ENCODE assay signal across 24 cellular contexts in genomic region chr3:119575507-119575906, GRCh38. TPM values are rescaled to one million over a fixed set of nuclear protein-coding genes. Genes with fewer than 3 reads are reported as not detected.
DNase-seq lines count a peak whose midpoint lies in the region; ATAC-seq, FAIRE-seq and TF ChIP-seq lines count a peak whose summit lies in the region.
"Had no signal": no experiment of that assay in that cellular context is flagged by ENCODE, and none has a peak within 500 bp of the region (broad histone marks: within the 10 kb centered on the region; RNA-seq: fewer than 3 reads in every experiment).

No MANE protein-coding gene starts in this region.

- TF ChIP-seq CTCF in breast epithelium (IDR thresholded peaks at IDR 0.05) (no peak), LNCaP clone FGC (IDR thresholded peaks at IDR 0.05; ENCODE audit: control insufficient read depth, extremely low read depth, insufficient read depth) (no peak), keratinocyte (optimal IDR thresholded peaks at IDR 0.05 in 1 of 3, IDR thresholded peaks at IDR 0.05 in 1 of 3, conservative IDR thresholded peaks at IDR 0.05 in 1 of 3; ENCODE audit: extremely low read depth in 1 of 3, insufficient read depth in 2 of 3, low read length in 3 of 3) (no peak)

- in situ Hi-C loops in T47D (cut with HindIII; ENCODE audit: low pct_unique_long_range_greater_than_20kb, low sequenced_read_pairs): no loop called here

- H3K9ac ChIP-seq in keratinocyte (ENCODE audit: control insufficient read depth, extremely low read depth, insufficient read depth, low read length): no peak overlapping the region
- H3K9ac ChIP-seq: BLaER1 treated with 17β-estradiol and CSF1 and Interleukin-3, amounts not matched to agents 10 nM and 100 nM had no signal

- H3K9me1 ChIP-seq in keratinocyte (ENCODE audit: control insufficient read depth, extremely low read depth, insufficient read depth, low read length): no peaks in the 10 kb centered on the region

- no peak for TF ChIP-seq POLR2A in breast epithelium (IDR thresholded peaks at IDR 0.05)

- intact Hi-C loops in breast epithelium (cut with DNase I; ENCODE audit: low total_unique reads): no loop called here

- H3K36me3 ChIP-seq in breast epithelium (no peaks in the 10 kb centered on the region), keratinocyte (ENCODE audit: control insufficient read depth in 2 of 2, extremely low read depth in 1 of 2, insufficient read depth in 2 of 2, low read length in 2 of 2) (no peaks in the 10 kb centered on the region)
- H3K36me3 ChIP-seq: BE2C; BLaER1 treated with 17β-estradiol and CSF1 and Interleukin-3, amounts not matched to agents 10 nM and 100 nM; HAP-1 had no signal

- peak; percentile 29 for FAIRE-seq in keratinocyte (lab: Jason Lieb, UNC)
- FAIRE-seq: A549, D721Med, GM12878, H54 had no signal

- dilution Hi-C loops in keratinocyte (cut with MboI; ENCODE audit: extremely low pct_ligation_motif_present, low sequenced_read_pairs): no loop called here

- H3K79me2 ChIP-seq in keratinocyte (ENCODE audit: control insufficient read depth, insufficient read depth, low read length): no peaks in the 10 kb centered on the region

- H3K4me2 ChIP-seq in keratinocyte (ENCODE audit: control insufficient read depth, extremely low read depth, insufficient read depth, low read depth, low read length): no peak overlapping the region
- H3K4me2 ChIP-seq: A549; BLaER1 treated with 17β-estradiol and CSF1 and Interleukin-3, amounts not matched to agents 10 nM and 100 nM had no signal

- ATAC-seq in HG03097 (IDR thresholded peaks at IDR 0.05; ENCODE audit: low FRiP score, unreplicated experiment) (no peak), HG02763 (IDR thresholded peaks at IDR 0.05; ENCODE audit: unreplicated experiment) (no peak)
- ATAC-seq: A549; CD8-positive, alpha-beta T cell; GM12878 had no signal

- no peak overlapping the region for H3K27ac ChIP-seq in breast epithelium
- no peak overlapping the region for H3K27ac ChIP-seq in keratinocyte (ENCODE audit: control insufficient read depth, insufficient read depth, low read length)
- H3K27ac ChIP-seq: A549; BLaER1 treated with 17β-estradiol and CSF1 and Interleukin-3, amounts not matched to agents 10 nM and 100 nM had no signal

- H4K20me1 ChIP-seq in keratinocyte (ENCODE audit: control insufficient read depth, extremely low read depth, insufficient read depth, low read length): no peaks in the 10 kb centered on the region
- H4K20me1 ChIP-seq: BLaER1 treated with 17β-estradiol and CSF1 and Interleukin-3, amounts not matched to agents 10 nM and 100 nM had no signal

- H3K4me3 ChIP-seq in breast epithelium: no peak overlapping the region
- H3K4me3 ChIP-seq in LNCaP clone FGC (ENCODE audit: low read depth, low read length): no peak overlapping the region
- H3K4me3 ChIP-seq in keratinocyte (ENCODE audit: control insufficient read depth in 2 of 3, extremely low read depth in 1 of 3, insufficient read depth in 2 of 3, low read depth in 1 of 3, low read length in 3 of 3): no peak overlapping the region
- H3K4me3 ChIP-seq: A549; BLaER1 treated with 17β-estradiol and CSF1 and Interleukin-3, amounts not matched to agents 10 nM and 100 nM; GM12878; HAP-1 had no signal

- no peak overlapping the region for H2AFZ ChIP-seq in keratinocyte (ENCODE audit: control insufficient read depth, low read length)

- H3K4me1 ChIP-seq in breast epithelium (no peaks in the 10 kb centered on the region), keratinocyte (ENCODE audit: control insufficient read depth, extremely low read depth, insufficient read depth, low read length) (peaks cover 5% of the 10 kb centered on the region)
- H3K4me1 ChIP-seq: BE2C had no signal

- H3K9me3 ChIP-seq in breast epithelium: no peaks in the 10 kb centered on the region
- no peaks in the 10 kb centered on the region for H3K9me3 ChIP-seq in keratinocyte (ENCODE audit: control insufficient read depth, low read depth, low read length)
- H3K9me3 ChIP-seq: A549, BE2C, HAP-1 had no signal

- DNase-seq in T47D (ENCODE audit: low read depth in 1 of 2, low spot score in 1 of 2) (peak; percentile 49 to 89), breast epithelium (ENCODE audit: low spot score in 2 of 2) (no peak), LNCaP clone FGC (ENCODE audit: low read depth) (peak; percentile 94), keratinocyte (ENCODE audit: low read depth, low spot score) (no peak), C1 segment of cervical spinal cord (lab: John Stamatoyannopoulos, UW) (no peak)
- DNase-seq: 8988T; ACHN; AML-193; BE2C; CD8-positive, alpha-beta T cell; DMS 273 treated with DMSO at 0.1 percent for 48 hours; DMS79; EL; GDM1; GOT3; HFFc6 had no signal

- H3K27me3 ChIP-seq in breast epithelium (no peaks in the 10 kb centered on the region), keratinocyte (ENCODE audit: control insufficient read depth, extremely low read depth, insufficient read depth, low read length) (no peaks in the 10 kb centered on the region)
- H3K27me3 ChIP-seq: BE2C had no signal

RNA-seq across cellular contexts. Expression of gene ADPRH, which starts 3.8 kb away (rescaled TPM):
- 10 to 100 TPM in 1 of 3 donors, 1 to 10 TPM in 2; 5.9 to 10.9 (median 9.8) TPM for total RNA-seq in breast epithelium
- 0.26 to 0.39 TPM (median 0.35 TPM) in 3 replicates for polyA plus RNA-seq in keratinocyte
- polyA plus RNA-seq in keratinocyte (2011; ENCODE audit: low read depth): 0.11 TPM
- 0.49 and 0.55 TPM in 2 replicates for polyA plus RNA-seq in keratinocyte (2011; cell fraction: cytosol; rRNA removed)
- polyA plus RNA-seq in keratinocyte (2011; cell fraction: nucleus; rRNA removed): 0.43 and 0.65 TPM in 2 replicates
- 0.28 and 0.31 TPM in 2 replicates for polyA plus RNA-seq in keratinocyte (2012; ENCODE audit: low replicate concordance)
- polyA minus RNA-seq in keratinocyte: 0.16 to 0.43 TPM in 2 of 3 replicates, not detected in the other
- 0.96 TPM for polyA minus RNA-seq in keratinocyte (2011; cell fraction: cytosol; rRNA and poly(A)+ RNA removed)
- polyA minus RNA-seq in keratinocyte (2011; cell fraction: nucleus; rRNA and poly(A)+ RNA removed): 0.21 and 0.54 TPM in 2 replicates

RNA-seq across cellular contexts. Expression of gene CD80, which starts 16.1 kb away (rescaled TPM):
- total RNA-seq in breast epithelium: 1 to 10 TPM in 2 of 3 donors, under 1 TPM in 1; 0.96 to 1.8 (median 1.6) TPM
- 0.10 TPM in 1 of 3 replicates, not detected in the others for polyA plus RNA-seq in keratinocyte
- not detected for polyA plus RNA-seq in keratinocyte (2011; ENCODE audit: low read depth)
- polyA plus RNA-seq in keratinocyte (2011; cell fraction: cytosol; rRNA removed): not detected in 2 replicates
- not detected in 2 replicates for polyA plus RNA-seq in keratinocyte (2011; cell fraction: nucleus; rRNA removed)
- not detected in 2 replicates for polyA plus RNA-seq in keratinocyte (2012; ENCODE audit: low replicate concordance)
- polyA minus RNA-seq in keratinocyte: not detected in 3 replicates
- polyA minus RNA-seq in keratinocyte (2011; cell fraction: cytosol; rRNA and poly(A)+ RNA removed): not detected
- polyA minus RNA-seq in keratinocyte (2011; cell fraction: nucleus; rRNA and poly(A)+ RNA removed): not detected in 2 replicates
- total RNA-seq: HFFc6 had no signal

RNA-seq across cellular contexts. Expression of gene PLA1A, which starts 22.2 kb away (rescaled TPM):
- total RNA-seq in breast epithelium: 1 to 10 TPM in 2 of 3 donors, under 1 TPM in 1; 0.59 to 4.9 (median 2.1) TPM
- 0.08 TPM in 1 of 3 replicates, not detected in the others for polyA plus RNA-seq in keratinocyte
- not detected for polyA plus RNA-seq in keratinocyte (2011; ENCODE audit: low read depth)
- not detected in 2 replicates for polyA plus RNA-seq in keratinocyte (2011; cell fraction: cytosol; rRNA removed)
- not detected in 2 replicates for polyA plus RNA-seq in keratinocyte (2011; cell fraction: nucleus; rRNA removed)
- not detected in 2 replicates for polyA plus RNA-seq in keratinocyte (2012; ENCODE audit: low replicate concordance)
- polyA minus RNA-seq in keratinocyte: not detected in 3 replicates
- not detected for polyA minus RNA-seq in keratinocyte (2011; cell fraction: cytosol; rRNA and poly(A)+ RNA removed)
- polyA minus RNA-seq in keratinocyte (2011; cell fraction: nucleus; rRNA and poly(A)+ RNA removed): not detected in 2 replicates
- total RNA-seq: CD8-positive, alpha-beta T cell; HFFc6 had no signal

Comparison
In these comparisons a context has a peak if more than half of its experiments do, and no peak if none do; other contexts are left out.
1. DNase-seq: peak in T47D (2 of 2) and LNCaP clone FGC (single experiment); none in breast epithelium (0 of 2), keratinocyte (single experiment) and C1 segment of cervical spinal cord (0 of 14).